Comparison of ENCODE assay signal across 10 cellular contexts in the genomic region with DNA sequence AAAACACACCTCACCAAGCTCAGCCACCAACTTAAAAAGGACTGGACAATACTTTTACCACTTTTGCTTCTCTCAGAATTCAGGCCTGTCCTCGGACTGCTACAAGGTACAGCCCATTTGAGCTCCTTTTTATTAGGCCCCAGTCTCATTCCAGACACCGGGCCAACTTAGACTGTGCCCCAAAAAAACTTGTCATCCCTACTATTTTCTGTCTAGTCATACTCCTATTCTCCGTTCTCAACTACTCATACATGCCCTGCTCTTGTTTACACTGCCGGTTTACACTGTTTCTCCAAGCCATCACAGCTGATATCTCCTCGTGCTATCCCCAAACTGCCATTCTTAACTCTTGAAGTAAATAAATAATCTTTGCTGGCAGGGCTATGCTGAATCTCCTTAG. TPM values are rescaled to one million over a fixed set of nuclear protein-coding genes. Genes with fewer than 3 reads are reported as not detected.
"Had no signal": no experiment of that assay in that cellular context is flagged by ENCODE, and none has a peak within 500 bp of the region (broad histone marks: within the 10 kb centered on the region; RNA-seq: fewer than 3 reads in every experiment).

No MANE protein-coding gene starts in this region.

RNA-seq across cellular contexts. Expression of a gene that starts 10.5 kb away (rescaled TPM):
- total RNA-seq: subcutaneous adipose tissue, temporal lobe, thoracic aorta, thyroid gland, uterus, vagina had no signal

RNA-seq across cellular contexts. Expression of a gene that starts 49.3 kb away (rescaled TPM):
- total RNA-seq: subcutaneous adipose tissue, suprapubic skin, temporal lobe, thyroid gland, tibial nerve, transverse colon, upper lobe of right lung, uterus, vagina had no signal
